In the genomic region with DNA sequence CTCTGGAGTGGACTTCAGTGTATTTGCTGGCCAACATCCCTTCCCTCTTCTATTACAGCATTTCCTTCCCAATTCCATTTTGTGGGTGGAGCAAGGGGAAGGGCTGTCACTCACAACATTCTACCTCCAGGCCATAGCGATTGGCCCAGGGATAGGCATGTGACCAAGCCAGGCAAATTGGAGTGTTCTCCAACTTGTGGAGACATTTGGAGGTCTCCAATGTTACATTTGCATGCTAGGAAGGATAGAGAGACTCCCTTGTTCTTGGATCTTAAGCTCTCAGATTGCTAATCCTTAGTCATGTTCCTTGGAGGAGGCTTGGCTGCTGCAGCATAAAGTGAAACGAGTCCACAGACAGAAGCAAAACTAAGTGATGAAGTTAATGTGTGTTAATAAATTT, we compare ENCODE assay signal across 18 cellular contexts.
DNase-seq lines count a peak whose midpoint lies in the region; ATAC-seq and TF ChIP-seq lines count a peak whose summit lies in the region.
"Had no signal": no experiment of that assay in that cellular context is flagged by ENCODE, and none has a peak within 500 bp of the region (broad histone marks: within the 10 kb centered on the region; RNA-seq: fewer than 3 reads in every experiment).

No MANE protein-coding gene starts in this region.

- peaks cover 0 to 14% of the 10 kb centered on the region in 2 donors for H3K4me1 ChIP-seq in right atrium auricular region
- H3K4me1 ChIP-seq: BE2C had no signal

- H3K4me3 ChIP-seq in fibroblast of mammary gland (ENCODE audit: control insufficient read depth, low read depth, low read length) (no peak overlapping the region), right atrium auricular region (no peak overlapping the region)
- H3K4me3 ChIP-seq: PC-9, SK-N-MC had no signal

- H3K27me3 Mint-ChIP-seq in activated T-helper 17 cell treated with anti-CD3 and anti-CD28 coated beads, Interleukin-2, amount 50 U/mL, for 72 hours: no peaks in the 10 kb centered on the region

- peaks cover 20% of the 10 kb centered on the region for H3K4me1 Mint-ChIP-seq in activated T-helper 17 cell treated with anti-CD3 and anti-CD28 coated beads, Interleukin-2, amount 50 U/mL, for 72 hours

- H3K27ac Mint-ChIP-seq in activated T-helper 17 cell treated with anti-CD3 and anti-CD28 coated beads, Interleukin-2, amount 50 U/mL, for 72 hours: peak overlapping the region; percentile 93
- H3K27ac Mint-ChIP-seq: CD8-positive, alpha-beta T cell had no signal

- ATAC-seq in activated T-helper 17 cell treated with anti-CD3 and anti-CD28 coated beads, Interleukin-2, amount 50 U/mL, for 72 hours (replicated peaks): no peak
- ATAC-seq in GM19467 (IDR thresholded peaks at IDR 0.05; ENCODE audit: unreplicated experiment): no peak
- ATAC-seq: CD8-positive, alpha-beta T cell had no signal

- H3K9me3 ChIP-seq in right atrium auricular region: peaks cover 0 to 15% of the 10 kb centered on the region in 2 donors
- H3K9me3 ChIP-seq: BE2C had no signal

- no peak overlapping the region for H3K4me3 Mint-ChIP-seq in activated T-helper 17 cell treated with anti-CD3 and anti-CD28 coated beads, Interleukin-2, amount 50 U/mL, for 72 hours
- H3K4me3 Mint-ChIP-seq: CD8-positive, alpha-beta T cell had no signal

- H3K36me3 Mint-ChIP-seq in activated T-helper 17 cell treated with anti-CD3 and anti-CD28 coated beads, Interleukin-2, amount 50 U/mL, for 72 hours (ENCODE audit: low read depth): no peaks in the 10 kb centered on the region

- TF ChIP-seq CTCF in fibroblast of mammary gland (conservative IDR thresholded peaks at IDR 0.05; ENCODE audit: control insufficient read depth, insufficient read depth, low read depth, low read length) (no peak), right atrium auricular region (IDR thresholded peaks at IDR 0.05) (no peak)

- peaks cover 13% of the 10 kb centered on the region for H3K9me3 Mint-ChIP-seq in activated T-helper 17 cell treated with anti-CD3 and anti-CD28 coated beads, Interleukin-2, amount 50 U/mL, for 72 hours

- no peaks in the 10 kb centered on the region for H3K36me3 ChIP-seq in right atrium auricular region
- H3K36me3 ChIP-seq: BE2C had no signal

- no peaks in the 10 kb centered on the region for H3K27me3 ChIP-seq in right atrium auricular region
- H3K27me3 ChIP-seq: BE2C had no signal

- H3K27ac ChIP-seq in right atrium auricular region: no peak overlapping the region
- H3K27ac ChIP-seq: PC-9, SK-N-MC had no signal

- DNase-seq in ELR (ENCODE audit: low read depth) (peak; percentile 45), HT1080 (ENCODE audit: low read depth) (peak; percentile 63), fibroblast of mammary gland (ENCODE audit: low read depth) (peak; percentile 56), GOT3 (lab: John Stamatoyannopoulos, UW) (no peak), NCI-H1436 (lab: John Stamatoyannopoulos, UW) (no peak), right atrium auricular region (ENCODE audit: low spot score) (no peak)
- DNase-seq: BE2C; CD8-positive, alpha-beta T cell; DMS79 treated with DMSO at 0.1 percent for 48 hours; GF-D8; NCI-H1092 treated with DMSO at 0.1 percent for 48 hours; NCI-H187; NCI-H446 treated with DMSO at 0.1 percent for 48 hours; NCI-H748 treated with DMSO at 0.1 percent for 48 hours; PC-9 had no signal

Comparison
In these comparisons a context has a peak if more than half of its experiments do, and no peak if none do; other contexts are left out.
1. DNase-seq: peak in ELR (single experiment), HT1080 (single experiment) and fibroblast of mammary gland (single experiment); none in GOT3 (single experiment), NCI-H1436 (single experiment) and right atrium auricular region (single experiment).